Comparison of ENCODE assay signal across 8 cellular contexts in the genomic region with DNA sequence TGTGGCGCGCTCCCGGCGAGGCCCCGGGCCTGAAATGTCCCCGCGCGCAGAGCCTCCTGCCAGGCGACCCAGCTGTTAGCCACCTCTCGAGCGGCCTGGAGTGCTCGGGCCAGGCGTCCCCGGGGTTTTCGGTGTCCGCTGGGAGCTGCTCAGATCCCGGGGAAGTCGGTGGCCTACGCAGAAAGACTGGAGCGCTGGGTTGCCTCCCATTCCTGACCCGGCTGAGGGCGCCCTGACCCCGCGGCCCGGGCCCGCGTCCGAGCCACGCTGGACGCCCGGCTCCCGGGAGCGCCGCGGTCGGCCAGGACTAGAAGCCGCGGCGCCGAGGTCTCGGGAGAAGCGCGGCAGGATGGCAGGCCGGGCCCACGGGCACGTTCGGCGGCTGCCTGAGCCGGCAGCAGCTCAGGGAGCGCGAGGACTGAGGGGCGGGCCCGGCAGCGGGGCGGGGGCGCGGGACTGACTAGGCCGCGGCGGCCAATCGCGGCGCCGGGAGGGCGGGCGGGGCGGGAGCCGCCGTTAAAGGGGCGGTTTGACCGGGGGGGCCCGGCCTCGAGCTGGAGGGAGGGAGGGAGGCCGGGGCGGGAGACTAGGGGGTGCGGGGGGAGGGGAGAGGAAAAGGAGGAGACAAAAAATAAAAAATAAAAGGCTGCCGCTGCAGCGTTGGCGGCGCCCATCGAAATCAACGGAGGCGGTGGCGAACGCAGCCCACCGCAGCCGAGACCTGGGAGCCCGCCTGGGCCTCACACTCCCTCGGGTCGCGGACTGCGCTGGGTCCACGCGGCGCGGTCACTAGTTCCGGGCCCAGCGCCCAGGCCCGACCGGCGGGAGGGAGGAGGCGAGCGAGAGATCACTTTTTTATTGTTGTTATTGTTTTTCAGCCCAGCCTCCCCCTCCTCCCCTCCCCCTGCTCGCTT. TPM values are rescaled to one million over a fixed set of nuclear protein-coding genes. Genes with fewer than 3 reads are reported as not detected.
DNase-seq lines count a peak whose midpoint lies in the region; ATAC-seq and TF ChIP-seq lines count a peak whose summit lies in the region.

No MANE protein-coding gene starts in this region.

- H3K27ac Mint-ChIP-seq in T-cell: no peak overlapping the region
- H3K27ac Mint-ChIP-seq in brain: peak overlapping the region in 4 of 5 experiments; percentile 62 to 96 (median 87)

- H3K27ac ChIP-seq in AG04450 (ENCODE audit: low read depth, low read length): no peak overlapping the region

- DNase-seq in AG04450 (ENCODE audit: low read depth, low spot score) (no peak), T-cell (peak in 27 of 34 experiments; percentile 32 to 66 (median 51)), iPS-NIHi11 (ENCODE audit: low spot score) (peak; percentile 77)
- DNase-seq in stimulated activated CD4-positive, alpha-beta T cell treated with anti-CD3 and anti-CD28 coated beads, Interleukin-2, amount 100 ng/mL, for 24 hours: peak; percentile 63 to 72

- ATAC-seq in GM18868 (IDR thresholded peaks at IDR 0.05; ENCODE audit: unreplicated experiment) (peak; percentile 79), T-cell (replicated peaks in 1 of 4) (peak; percentile 67 to 81 (median 72)), HG03565 (IDR thresholded peaks at IDR 0.05; ENCODE audit: unreplicated experiment) (no peak)

- H3K4me1 Mint-ChIP-seq in T-cell (peaks cover 15 to 26% (median 20%) of the 10 kb centered on the region in 3 donors), brain (peaks cover 28% of the 10 kb centered on the region)

- peaks cover 80% of the 10 kb centered on the region for H3K27me3 ChIP-seq in AG04450 (ENCODE audit: control insufficient read depth, insufficient read depth, low read length)

- CTCF ChIA-PET in AG04450 (lab: Charles Lee): interaction anchor here (0.6 to 1.4 kb wide), 2 partner anchors 255 to 324 kb away, joined by 4 to 8 read pairs; no protein-coding TSS in a partner anchor
- CTCF ChIA-PET in T-cell (lab: Charles Lee): interaction anchor here in 1 of 2 donors (0.6 kb wide), 1 partner anchor 421 kb away, joined by 4 read pairs; no protein-coding TSS in a partner anchor

- H3K36me3 Mint-ChIP-seq in T-cell (no peaks in the 10 kb centered on the region), brain (peaks cover 15% of the 10 kb centered on the region)

- H3K9me3 Mint-ChIP-seq in T-cell: peaks cover 0 to 16% (median 4%) of the 10 kb centered on the region in 3 donors
- H3K9me3 Mint-ChIP-seq in brain: peaks cover 0 to 21% (median 0%) of the 10 kb centered on the region in 5 experiments

- peaks cover 22% of the 10 kb centered on the region for H3K9me3 ChIP-seq in AG04450 (ENCODE audit: control insufficient read depth, insufficient read depth, low read length)

- POLR2A ChIA-PET in AG04450 (lab: Yijun Ruan, JAX): no interaction called here
- POLR2A ChIA-PET in T-cell (lab: Charles Lee): interaction anchor here (0.6 kb wide), 2 partner anchors 320 to 439 kb away, joined by 6 to 7 read pairs; no protein-coding TSS in a partner anchor

- TF ChIP-seq CTCF in AG04450 (IDR thresholded peaks at IDR 0.05; ENCODE audit: low read depth, low read length) (no peak), LNCAP (IDR thresholded peaks at IDR 0.05) (peak; percentile 16; the same call in 1 of the 2 replicates), brain (conservative IDR thresholded peaks at IDR 0.05) (no peak)

- H3K4me3 Mint-ChIP-seq in T-cell (peak overlapping the region in 1 of 3 donors; percentile 58), brain (peak overlapping the region; percentile 80 to 91 (median 83))

- H3K27me3 Mint-ChIP-seq in T-cell: peaks cover 42 to 65% of the 10 kb centered on the region in 2 donors
- H3K27me3 Mint-ChIP-seq in brain: peaks cover 66% of the 10 kb centered on the region

- peak overlapping the region; percentile 44 for H3K4me3 ChIP-seq in AG04450 (ENCODE audit: low read depth, low read length)

RNA-seq across cellular contexts. Expression of a gene that starts 1.1 kb away (rescaled TPM):
- polyA plus RNA-seq in AG04450 (2011; rRNA removed): not detected in 2 replicates
- polyA minus RNA-seq in AG04450 (2011; rRNA and poly(A)+ RNA removed): not detected in 2 replicates
- under 1 TPM in 3 of 5 donors, not detected in 2; 0.10 to 0.88 (median 0.85) TPM for total RNA-seq in T-cell
- 300 TPM for polyA plus RNA-seq in brain (ENCODE audit: insufficient read depth, low read depth, low replicate concordance)

RNA-seq across cellular contexts. Expression of a gene that starts 8.9 kb away (rescaled TPM):
- polyA plus RNA-seq in AG04450 (2011; rRNA removed): not detected in 2 replicates
- polyA minus RNA-seq in AG04450 (2011; rRNA and poly(A)+ RNA removed): not detected in 2 replicates
- total RNA-seq in T-cell: under 1 TPM in 3 of 5 donors, not detected in 2; 0.07 to 0.09 (median 0.09) TPM
- 49.1 TPM for polyA plus RNA-seq in brain (ENCODE audit: insufficient read depth, low read depth, low replicate concordance)

Comparison
In these comparisons a context has a peak if more than half of its experiments do, and no peak if none do; other contexts are left out.
1. H3K27ac Mint-ChIP-seq: peak in brain (4 of 5); none in T-cell (0 of 2).
2. RNA of a gene that starts 1.1 kb away (polyA plus RNA-seq): 300 TPM in brain (single experiment); not detected in AG04450; every median in the first group is over 100 times any median in the second.
3. RNA of a gene that starts 8.9 kb away (polyA plus RNA-seq): 49.1 TPM in brain (single experiment); not detected in AG04450; every median in the first group is over 10 times any median in the second.